Comparison of ENCODE assay signal across 18 cellular contexts in the genomic region with DNA sequence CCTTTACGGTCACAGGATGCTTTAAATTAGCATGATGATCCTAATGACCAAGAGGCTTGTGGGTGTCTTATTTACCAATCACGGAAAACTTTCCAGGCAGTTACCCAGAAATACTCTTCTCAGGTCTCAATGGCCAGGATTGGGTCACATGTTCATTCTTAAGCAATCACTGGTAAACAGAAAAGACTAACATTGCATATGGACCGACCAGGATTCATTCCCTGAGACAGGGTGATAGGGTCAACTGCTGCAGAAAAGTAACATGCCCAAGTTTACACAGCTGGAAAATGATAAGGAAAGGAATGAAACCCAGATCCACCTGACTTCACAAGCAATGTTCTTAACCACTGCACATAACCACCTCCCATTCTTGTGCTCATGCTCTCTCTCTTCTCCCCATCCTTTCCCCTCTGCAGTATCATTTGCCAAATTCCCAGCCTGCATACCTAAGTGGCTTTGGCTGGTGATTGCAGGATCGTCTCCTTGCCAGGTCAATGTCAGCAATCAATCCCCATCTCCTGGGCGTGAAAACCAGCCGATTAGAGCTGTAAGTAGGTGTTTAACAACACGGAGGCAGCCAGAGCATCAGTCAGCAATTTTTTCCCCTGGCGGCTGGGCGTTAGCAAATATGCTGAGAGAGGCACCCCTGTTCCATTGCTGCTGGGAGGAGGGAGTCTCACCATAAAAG.
"Had no signal": no experiment of that assay in that cellular context is flagged by ENCODE, and none has a peak within 500 bp of the region (broad histone marks: within the 10 kb centered on the region; RNA-seq: fewer than 3 reads in every experiment).

No MANE protein-coding gene starts in this region.

- ATAC-seq: activated T-cell treated with anti-CD3 and anti-CD28 coated beads, Interleukin-2, amount 50 U/mL, for 72 hours; naive thymus-derived CD4-positive, alpha-beta T cell; stimulated activated effector memory CD8-positive, alpha-beta T cell treated with anti-CD3 and anti-CD28 coated beads, Interleukin-12 subunit alpha, Interleukin-12 subunit beta, amount 100 ng/mL, for 72 hours; T-helper 17 cell had no signal

- H3K9me3 Mint-ChIP-seq: stimulated activated effector memory CD8-positive, alpha-beta T cell treated with anti-CD3 and anti-CD28 coated beads, Interleukin-12 subunit alpha, Interleukin-12 subunit beta, amount 100 ng/mL, for 72 hours had no signal

- H3K27ac Mint-ChIP-seq: activated naive CD8-positive, alpha-beta T cell; activated T-cell treated with anti-CD3 and anti-CD28 coated beads, Interleukin-2, amount 50 U/mL, for 72 hours; dendritic cell treated with granulocyte-macrophage colony-stimulating factor and Interleukin-4, amounts not matched to agents 40 ng/mL and 50 ng/mL, for 4 days; naive thymus-derived CD4-positive, alpha-beta T cell; neural progenitor cell; stimulated activated effector memory CD8-positive, alpha-beta T cell treated with anti-CD3 and anti-CD28 coated beads, Interleukin-12 subunit alpha, Interleukin-12 subunit beta, amount 100 ng/mL, for 72 hours; T-helper 17 cell had no signal

- H3K4me1 ChIP-seq: neural progenitor cell, sigmoid colon, testis, upper lobe of left lung had no signal

- H3K4me3 ChIP-seq: neural progenitor cell, sigmoid colon, testis, upper lobe of left lung had no signal

- H3K9me3 ChIP-seq: testis had no signal

- H3K27ac ChIP-seq: neural progenitor cell, sigmoid colon, testis, upper lobe of left lung, WERI-Rb-1 had no signal

- H3K27me3 ChIP-seq: neural progenitor cell, sigmoid colon, testis, upper lobe of left lung had no signal

- H3K36me3 ChIP-seq: neural progenitor cell, sigmoid colon, upper lobe of left lung, WERI-Rb-1 had no signal

- H3K36me3 Mint-ChIP-seq: neural progenitor cell; stimulated activated effector memory CD8-positive, alpha-beta T cell treated with anti-CD3 and anti-CD28 coated beads, Interleukin-12 subunit alpha, Interleukin-12 subunit beta, amount 100 ng/mL, for 72 hours had no signal

- DNase-seq: activated CD4-positive, alpha-beta T cell treated with anti-CD3 and anti-CD28 coated beads for 1 hour; activated CD4-positive, alpha-beta T cell treated with anti-CD3 and anti-CD28 coated beads, Interleukin-2, amount 50 U/mL, for 4 hours; activated gamma-delta T cell; activated T-cell treated with anti-CD3 and anti-CD28 coated beads, Interleukin-2, amount 50 U/mL, for 72 hours; effector CD8-positive, alpha-beta T cell; hypothalamus; mesenchymal stem cell; naive thymus-derived CD4-positive, alpha-beta T cell; sigmoid colon; stimulated activated CD4-positive, alpha-beta T cell treated with anti-CD3 and anti-CD28 coated beads, Interleukin-4, amount 100 ng/mL, for 24 hours; T-helper 17 cell; testis; upper lobe of left lung; WERI-Rb-1 had no signal
